ENCODE assay signal across 1 cellular context in the genomic region with DNA sequence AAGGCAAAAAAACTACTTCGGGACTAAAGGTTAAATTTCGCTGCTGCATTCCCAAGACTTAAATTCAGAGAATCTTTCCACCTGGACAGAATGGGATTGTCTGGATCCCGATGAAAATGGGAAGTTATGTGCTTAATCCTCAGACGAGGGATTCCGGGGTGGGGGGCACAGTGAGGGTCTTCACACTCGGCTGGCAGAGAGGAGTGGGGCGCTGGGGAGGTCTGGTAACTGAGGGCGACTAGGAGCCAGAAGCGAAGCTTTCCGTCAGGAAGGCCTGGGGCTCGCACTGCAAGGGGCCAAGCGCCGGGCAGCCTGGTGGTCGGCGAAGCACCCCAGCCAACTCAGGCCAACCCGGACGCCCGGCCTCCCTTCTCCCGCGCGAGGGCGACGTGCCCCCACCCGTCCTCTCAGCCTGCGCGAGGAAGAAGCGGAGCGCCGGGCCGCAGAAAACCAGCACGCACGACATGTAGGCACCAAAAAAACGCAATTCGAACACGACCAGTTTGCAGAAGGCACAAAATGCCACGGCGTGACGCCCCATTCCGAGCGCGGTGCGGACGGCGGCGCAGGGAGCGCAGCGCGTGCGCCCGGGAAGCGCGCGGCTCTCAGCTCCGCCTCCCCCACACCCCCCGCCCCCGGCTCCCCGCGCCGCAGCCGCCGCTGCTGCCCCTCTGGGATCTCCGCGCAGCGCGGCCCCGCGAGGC.
TF ChIP-seq lines count a peak whose summit lies in the region.

No MANE protein-coding gene starts in this region.

TF ChIP-seq in HepG2, 621 proteins besides CTCF, POLR2A, EP300 and RAD21 (continued from another document and continues in another):
- TF ChIP-seq, protein P1, sequence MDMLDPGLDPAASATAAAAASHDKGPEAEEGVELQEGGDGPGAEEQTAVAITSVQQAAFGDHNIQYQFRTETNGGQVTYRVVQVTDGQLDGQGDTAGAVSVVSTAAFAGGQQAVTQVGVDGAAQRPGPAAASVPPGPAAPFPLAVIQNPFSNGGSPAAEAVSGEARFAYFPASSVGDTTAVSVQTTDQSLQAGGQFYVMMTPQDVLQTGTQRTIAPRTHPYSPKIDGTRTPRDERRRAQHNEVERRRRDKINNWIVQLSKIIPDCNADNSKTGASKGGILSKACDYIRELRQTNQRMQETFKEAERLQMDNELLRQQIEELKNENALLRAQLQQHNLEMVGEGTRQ (IDR thresholded peaks at IDR 0.05; ENCODE audit: low read depth, low read length): no peak
- TF ChIP-seq, protein P1 (CRISPR knock-in tag; IDR thresholded peaks at IDR 0.05; ENCODE audit: borderline replicate concordance): no peak
- no peak; the same call in 1 of the 2 replicates for TF ChIP-seq ZNF776 (CRISPR knock-in tag; IDR thresholded peaks at IDR 0.05)
- TF ChIP-seq ZNF460 (CRISPR knock-in tag; IDR thresholded peaks at IDR 0.05; ENCODE audit: borderline replicate concordance): 0 out of 2 replicates have a peak, but pooled peaks have one; percentile 43
- no peak; the same call in 1 of the 2 replicates for TF ChIP-seq GFI1 (CRISPR knock-in tag; IDR thresholded peaks at IDR 0.05; ENCODE audit: borderline replicate concordance)
- no peak for TF ChIP-seq ZNF878 (CRISPR knock-in tag; IDR thresholded peaks at IDR 0.05)
- TF ChIP-seq SMAD1 (CRISPR knock-in tag; IDR thresholded peaks at IDR 0.05; ENCODE audit: borderline replicate concordance, low read depth): no peak
- TF ChIP-seq, protein P2, sequence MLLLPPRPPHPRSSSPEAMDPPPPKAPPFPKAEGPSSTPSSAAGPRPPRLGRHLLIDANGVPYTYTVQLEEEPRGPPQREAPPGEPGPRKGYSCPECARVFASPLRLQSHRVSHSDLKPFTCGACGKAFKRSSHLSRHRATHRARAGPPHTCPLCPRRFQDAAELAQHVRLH (CRISPR knock-in tag; IDR thresholded peaks at IDR 0.05; ENCODE audit: borderline replicate concordance, low read depth): peak; percentile 91; the same call in 1 of the 2 replicates
- peak; percentile 79 for TF ChIP-seq PITX1 (CRISPR knock-in tag; IDR thresholded peaks at IDR 0.05)
- TF ChIP-seq ZNF749 (CRISPR knock-in tag; IDR thresholded peaks at IDR 0.05; ENCODE audit: borderline replicate concordance): no peak; the same call in 1 of the 2 replicates
- TF ChIP-seq ZMYM2 (CRISPR knock-in tag; IDR thresholded peaks at IDR 0.05): no peak
- TF ChIP-seq XBP1 (CRISPR knock-in tag; IDR thresholded peaks at IDR 0.05): no peak; the same call in 1 of the 2 replicates
- no peak for TF ChIP-seq CAMTA2 (CRISPR knock-in tag; IDR thresholded peaks at IDR 0.05; ENCODE audit: borderline replicate concordance)
- no peak for TF ChIP-seq ZNF674 (CRISPR knock-in tag; IDR thresholded peaks at IDR 0.05; ENCODE audit: low read depth)
- no peak for TF ChIP-seq FLYWCH1 (CRISPR knock-in tag; IDR thresholded peaks at IDR 0.05)
- TF ChIP-seq, protein P3, sequence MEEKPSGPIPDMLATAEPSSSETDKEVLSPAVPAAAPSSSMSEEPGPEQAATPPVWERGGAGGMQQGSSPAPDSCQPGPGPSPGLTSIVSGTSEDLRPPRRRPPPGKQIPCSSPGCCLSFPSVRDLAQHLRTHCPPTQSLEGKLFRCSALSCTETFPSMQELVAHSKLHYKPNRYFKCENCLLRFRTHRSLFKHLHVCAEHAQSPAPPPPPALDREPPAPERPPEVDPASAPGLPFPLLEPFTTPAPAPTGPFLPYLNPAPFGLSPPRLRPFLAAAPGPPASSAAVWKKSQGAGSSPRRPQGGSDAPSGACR (CRISPR knock-in tag; IDR thresholded peaks at IDR 0.05): no peak
- TF ChIP-seq KAT7 (CRISPR knock-in tag; IDR thresholded peaks at IDR 0.05; ENCODE audit: borderline replicate concordance): 0 out of 2 replicates have a peak, but pooled peaks have one; percentile 56
- TF ChIP-seq, protein P4, sequence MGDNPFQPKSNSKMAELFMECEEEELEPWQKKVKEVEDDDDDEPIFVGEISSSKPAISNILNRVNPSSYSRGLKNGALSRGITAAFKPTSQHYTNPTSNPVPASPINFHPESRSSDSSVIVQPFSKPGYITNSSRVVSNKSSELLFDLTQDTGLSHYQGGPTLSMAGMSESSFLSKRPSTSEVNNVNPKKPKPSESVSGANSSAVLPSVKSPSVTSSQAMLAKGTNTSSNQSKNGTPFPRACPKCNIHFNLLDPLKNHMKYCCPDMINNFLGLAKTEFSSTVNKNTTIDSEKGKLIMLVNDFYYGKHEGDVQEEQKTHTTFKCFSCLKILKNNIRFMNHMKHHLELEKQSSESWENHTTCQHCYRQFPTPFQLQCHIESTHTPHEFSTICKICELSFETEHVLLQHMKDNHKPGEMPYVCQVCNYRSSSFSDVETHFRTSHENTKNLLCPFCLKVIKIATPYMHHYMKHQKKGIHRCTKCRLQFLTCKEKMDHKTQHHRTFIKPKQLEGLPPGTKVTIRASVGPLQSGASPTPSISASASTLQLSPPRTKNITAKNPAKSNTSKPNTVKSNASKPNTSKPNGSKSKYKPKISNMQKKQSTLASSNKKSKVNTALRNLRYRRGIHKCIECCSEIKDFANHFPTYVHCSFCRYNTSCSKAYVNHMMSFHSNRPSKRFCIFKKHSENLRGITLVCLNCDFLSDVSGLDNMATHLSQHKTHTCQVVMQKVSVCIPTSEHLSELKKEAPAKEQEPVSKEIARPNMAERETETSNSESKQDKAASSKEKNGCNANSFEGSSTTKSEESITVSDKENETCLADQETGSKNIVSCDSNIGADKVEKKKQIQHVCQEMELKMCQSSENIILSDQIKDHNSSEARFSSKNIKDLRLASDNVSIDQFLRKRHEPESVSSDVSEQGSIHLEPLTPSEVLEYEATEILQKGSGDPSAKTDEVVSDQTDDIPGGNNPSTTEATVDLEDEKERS (CRISPR knock-in tag; IDR thresholded peaks at IDR 0.05): 0 out of 2 replicates have a peak, but pooled peaks have one; percentile 65
- TF ChIP-seq, protein P5, sequence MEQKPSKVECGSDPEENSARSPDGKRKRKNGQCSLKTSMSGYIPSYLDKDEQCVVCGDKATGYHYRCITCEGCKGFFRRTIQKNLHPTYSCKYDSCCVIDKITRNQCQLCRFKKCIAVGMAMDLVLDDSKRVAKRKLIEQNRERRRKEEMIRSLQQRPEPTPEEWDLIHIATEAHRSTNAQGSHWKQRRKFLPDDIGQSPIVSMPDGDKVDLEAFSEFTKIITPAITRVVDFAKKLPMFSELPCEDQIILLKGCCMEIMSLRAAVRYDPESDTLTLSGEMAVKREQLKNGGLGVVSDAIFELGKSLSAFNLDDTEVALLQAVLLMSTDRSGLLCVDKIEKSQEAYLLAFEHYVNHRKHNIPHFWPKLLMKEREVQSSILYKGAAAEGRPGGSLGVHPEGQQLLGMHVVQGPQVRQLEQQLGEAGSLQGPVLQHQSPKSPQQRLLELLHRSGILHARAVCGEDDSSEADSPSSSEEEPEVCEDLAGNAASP (CRISPR knock-in tag; IDR thresholded peaks at IDR 0.05; ENCODE audit: borderline replicate concordance): peak; percentile 40; the same call in 1 of the 2 replicates
- no peak for TF ChIP-seq EZH2 (conservative IDR thresholded peaks at IDR 0.05; ENCODE audit: low read depth, low read length)
- TF ChIP-seq SP1 (IDR thresholded peaks at IDR 0.05): no peak
- peak; percentile 20; the same call in 1 of the 2 replicates for TF ChIP-seq SP1 (CRISPR knock-in tag; IDR thresholded peaks at IDR 0.05)
- no peak for TF ChIP-seq ZMYM4 (CRISPR knock-in tag; IDR thresholded peaks at IDR 0.05)
- no peak for TF ChIP-seq ZNF577 (CRISPR knock-in tag; IDR thresholded peaks at IDR 0.05; ENCODE audit: borderline replicate concordance, low read depth)
- no peak for TF ChIP-seq SNAI1 (CRISPR knock-in tag; IDR thresholded peaks at IDR 0.05; ENCODE audit: borderline replicate concordance)
- TF ChIP-seq ZNF615 (CRISPR knock-in tag; IDR thresholded peaks at IDR 0.05; ENCODE audit: borderline replicate concordance): no peak
- no peak; the same call in 1 of the 2 replicates for TF ChIP-seq DNMT3B (CRISPR knock-in tag; conservative IDR thresholded peaks at IDR 0.05)
- TF ChIP-seq MXD4 (CRISPR knock-in tag; IDR thresholded peaks at IDR 0.05): no peak
- peak; percentile 14 for TF ChIP-seq HNRNPK (IDR thresholded peaks at IDR 0.05; ENCODE audit: low read depth, low read length, poor library complexity, severe bottlenecking)
- no peak for TF ChIP-seq ZNF543 (CRISPR knock-in tag; IDR thresholded peaks at IDR 0.05)
- TF ChIP-seq, protein P6, sequence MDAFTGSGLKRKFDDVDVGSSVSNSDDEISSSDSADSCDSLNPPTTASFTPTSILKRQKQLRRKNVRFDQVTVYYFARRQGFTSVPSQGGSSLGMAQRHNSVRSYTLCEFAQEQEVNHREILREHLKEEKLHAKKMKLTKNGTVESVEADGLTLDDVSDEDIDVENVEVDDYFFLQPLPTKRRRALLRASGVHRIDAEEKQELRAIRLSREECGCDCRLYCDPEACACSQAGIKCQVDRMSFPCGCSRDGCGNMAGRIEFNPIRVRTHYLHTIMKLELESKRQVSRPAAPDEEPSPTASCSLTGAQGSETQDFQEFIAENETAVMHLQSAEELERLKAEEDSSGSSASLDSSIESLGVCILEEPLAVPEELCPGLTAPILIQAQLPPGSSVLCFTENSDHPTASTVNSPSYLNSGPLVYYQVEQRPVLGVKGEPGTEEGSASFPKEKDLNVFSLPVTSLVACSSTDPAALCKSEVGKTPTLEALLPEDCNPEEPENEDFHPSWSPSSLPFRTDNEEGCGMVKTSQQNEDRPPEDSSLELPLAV (CRISPR knock-in tag; conservative IDR thresholded peaks at IDR 0.05; ENCODE audit: low read depth): no peak
- TF ChIP-seq, protein P7, sequence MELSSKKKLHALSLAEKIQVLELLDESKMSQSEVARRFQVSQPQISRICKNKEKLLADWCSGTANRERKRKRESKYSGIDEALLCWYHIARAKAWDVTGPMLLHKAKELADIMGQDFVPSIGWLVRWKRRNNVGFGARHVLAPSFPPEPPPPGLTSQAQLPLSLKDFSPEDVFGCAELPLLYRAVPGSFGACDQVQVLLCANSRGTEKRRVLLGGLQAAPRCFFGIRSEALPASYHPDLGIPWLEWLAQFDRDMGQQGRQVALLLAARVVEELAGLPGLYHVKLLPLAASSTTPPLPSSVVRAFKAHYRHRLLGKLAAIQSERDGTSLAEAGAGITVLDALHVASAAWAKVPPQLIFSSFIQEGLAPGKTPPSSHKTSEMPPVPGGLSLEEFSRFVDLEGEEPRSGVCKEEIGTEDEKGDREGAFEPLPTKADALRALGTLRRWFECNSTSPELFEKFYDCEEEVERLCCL (CRISPR knock-in tag; IDR thresholded peaks at IDR 0.05; ENCODE audit: borderline replicate concordance): 0 out of 2 replicates have a peak, but pooled peaks have one; percentile 76
- TF ChIP-seq, protein P8, sequence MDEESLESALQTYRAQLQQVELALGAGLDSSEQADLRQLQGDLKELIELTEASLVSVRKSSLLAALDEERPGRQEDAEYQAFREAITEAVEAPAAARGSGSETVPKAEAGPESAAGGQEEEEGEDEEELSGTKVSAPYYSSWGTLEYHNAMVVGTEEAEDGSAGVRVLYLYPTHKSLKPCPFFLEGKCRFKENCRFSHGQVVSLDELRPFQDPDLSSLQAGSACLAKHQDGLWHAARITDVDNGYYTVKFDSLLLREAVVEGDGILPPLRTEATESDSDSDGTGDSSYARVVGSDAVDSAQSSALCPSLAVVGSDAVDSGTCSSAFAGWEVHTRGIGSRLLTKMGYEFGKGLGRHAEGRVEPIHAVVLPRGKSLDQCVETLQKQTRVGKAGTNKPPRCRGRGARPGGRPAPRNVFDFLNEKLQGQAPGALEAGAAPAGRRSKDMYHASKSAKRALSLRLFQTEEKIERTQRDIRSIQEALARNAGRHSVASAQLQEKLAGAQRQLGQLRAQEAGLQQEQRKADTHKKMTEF (CRISPR knock-in tag; IDR thresholded peaks at IDR 0.05): peak; percentile 11; the same call in 1 of the 2 replicates
- no peak for TF ChIP-seq ZSCAN31 (CRISPR knock-in tag; IDR thresholded peaks at IDR 0.05; ENCODE audit: low read depth)
- TF ChIP-seq, protein P9, sequence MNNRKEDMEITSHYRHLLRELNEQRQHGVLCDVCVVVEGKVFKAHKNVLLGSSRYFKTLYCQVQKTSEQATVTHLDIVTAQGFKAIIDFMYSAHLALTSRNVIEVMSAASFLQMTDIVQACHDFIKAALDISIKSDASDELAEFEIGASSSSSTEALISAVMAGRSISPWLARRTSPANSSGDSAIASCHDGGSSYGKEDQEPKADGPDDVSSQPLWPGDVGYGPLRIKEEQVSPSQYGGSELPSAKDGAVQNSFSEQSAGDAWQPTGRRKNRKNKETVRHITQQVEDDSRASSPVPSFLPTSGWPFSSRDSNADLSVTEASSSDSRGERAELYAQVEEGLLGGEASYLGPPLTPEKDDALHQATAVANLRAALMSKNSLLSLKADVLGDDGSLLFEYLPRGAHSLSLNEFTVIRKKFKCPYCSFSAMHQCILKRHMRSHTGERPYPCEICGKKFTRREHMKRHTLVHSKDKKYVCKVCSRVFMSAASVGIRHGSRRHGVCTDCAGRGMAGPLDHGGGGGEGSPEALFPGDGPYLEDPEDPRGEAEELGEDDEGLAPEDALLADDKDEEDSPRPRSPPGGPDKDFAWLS (CRISPR knock-in tag; IDR thresholded peaks at IDR 0.05; ENCODE audit: borderline replicate concordance): no peak
- TF ChIP-seq SRSF4 (IDR thresholded peaks at IDR 0.05; ENCODE audit: low read depth, low read length, poor library complexity, severe bottlenecking): no peak
- TF ChIP-seq, protein P10, sequence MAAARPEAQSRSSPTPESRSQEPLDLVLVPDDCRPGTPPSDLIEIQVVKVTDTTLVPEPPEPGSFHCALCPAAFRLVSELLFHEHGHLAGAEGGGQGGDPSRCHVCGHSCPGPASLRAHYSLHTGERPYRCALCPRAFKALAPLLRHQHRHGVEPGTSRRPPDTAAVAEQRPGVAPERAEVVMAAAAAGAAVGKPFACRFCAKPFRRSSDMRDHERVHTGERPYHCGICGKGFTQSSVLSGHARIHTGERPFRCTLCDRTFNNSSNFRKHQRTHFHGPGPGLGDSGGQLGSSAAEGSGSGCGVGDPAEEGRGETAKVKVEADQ (CRISPR knock-in tag; IDR thresholded peaks at IDR 0.05; ENCODE audit: borderline replicate concordance): peak; percentile 87
- TF ChIP-seq POLR2AphosphoS5 (IDR thresholded peaks at IDR 0.05; ENCODE audit: low read depth, low read length): peak; percentile 70
- TF ChIP-seq, protein P11, sequence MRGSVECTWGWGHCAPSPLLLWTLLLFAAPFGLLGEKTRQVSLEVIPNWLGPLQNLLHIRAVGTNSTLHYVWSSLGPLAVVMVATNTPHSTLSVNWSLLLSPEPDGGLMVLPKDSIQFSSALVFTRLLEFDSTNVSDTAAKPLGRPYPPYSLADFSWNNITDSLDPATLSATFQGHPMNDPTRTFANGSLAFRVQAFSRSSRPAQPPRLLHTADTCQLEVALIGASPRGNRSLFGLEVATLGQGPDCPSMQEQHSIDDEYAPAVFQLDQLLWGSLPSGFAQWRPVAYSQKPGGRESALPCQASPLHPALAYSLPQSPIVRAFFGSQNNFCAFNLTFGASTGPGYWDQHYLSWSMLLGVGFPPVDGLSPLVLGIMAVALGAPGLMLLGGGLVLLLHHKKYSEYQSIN (CRISPR knock-in tag; IDR thresholded peaks at IDR 0.05; ENCODE audit: borderline replicate concordance): no peak
- TF ChIP-seq ZNF660 (CRISPR knock-in tag; IDR thresholded peaks at IDR 0.05; ENCODE audit: borderline replicate concordance, low read depth): no peak
- no peak for TF ChIP-seq THYN1 (CRISPR knock-in tag; IDR thresholded peaks at IDR 0.05; ENCODE audit: borderline replicate concordance, low read depth)
- TF ChIP-seq JDP2 (CRISPR knock-in tag; IDR thresholded peaks at IDR 0.05; ENCODE audit: borderline replicate concordance): no peak
- TF ChIP-seq RFX5 (IDR thresholded peaks at IDR 0.05; ENCODE audit: low read depth, low read length): no peak
